In genomic region chr2:74009577-74009976, GRCh38 we compare ENCODE assay signal across 11 cellular contexts. TPM values are rescaled to one million over a fixed set of nuclear protein-coding genes. Genes with fewer than 3 reads are reported as not detected.
DNase-seq lines count a peak whose midpoint lies in the region; ATAC-seq, FAIRE-seq and TF ChIP-seq lines count a peak whose summit lies in the region.
"Had no signal": no experiment of that assay in that cellular context is flagged by ENCODE, and none has a peak within 500 bp of the region (broad histone marks: within the 10 kb centered on the region; RNA-seq: fewer than 3 reads in every experiment).

No MANE protein-coding gene starts in this region.

- no peak for TF ChIP-seq POLR2A in testis (IDR thresholded peaks at IDR 0.05)

- H3K4me3 Mint-ChIP-seq in activated T-cell treated with anti-CD3 and anti-CD28 coated beads, Interleukin-2, amount 50 U/mL, for 4 hours = no peak overlapping the region
- no peak overlapping the region for H3K4me3 Mint-ChIP-seq in astrocyte (ENCODE audit: unreplicated experiment)

- no peak overlapping the region for H3K9ac ChIP-seq in astrocyte (ENCODE audit: low read length)

- peak overlapping the region; percentile 61 for H3K4me2 ChIP-seq in astrocyte (ENCODE audit: low read length)

- peak; percentile 7 to 11 for DNase-seq in activated T-cell treated with anti-CD3 and anti-CD28 coated beads, Interleukin-2, amount 50 U/mL, for 48 hours
- DNase-seq in activated T-cell treated with anti-CD3 and anti-CD28 coated beads, Interleukin-2, amount 50 U/mL, for 4 hours = no peak
- DNase-seq in astrocyte (ENCODE audit: low read depth) = no peak
- no peak for DNase-seq in mucosa of descending colon
- DNase-seq in testis = peak; percentile 1
- no peak for DNase-seq in sciatic nerve (ENCODE audit: low spot score)
- no peak for DNase-seq in NCI-H1930 (lab: John Stamatoyannopoulos, UW)
- DNase-seq: NCI-H524 treated with DMSO at 0.1 percent for 48 hours had no signal

- no peaks in the 10 kb centered on the region for H3K36me3 ChIP-seq in astrocyte (ENCODE audit: insufficient read depth, low read length)
- no peaks in the 10 kb centered on the region for H3K36me3 ChIP-seq in mucosa of descending colon (ENCODE audit: low read depth)
- no peaks in the 10 kb centered on the region for H3K36me3 ChIP-seq in testis (ENCODE audit: low read depth, missing control alignments)

- peak overlapping the region; percentile 34 for H3K27ac Mint-ChIP-seq in astrocyte (ENCODE audit: unreplicated experiment)

- no peaks in the 10 kb centered on the region for H3K27me3 Mint-ChIP-seq in activated T-cell treated with anti-CD3 and anti-CD28 coated beads, Interleukin-2, amount 50 U/mL, for 4 hours (ENCODE audit: low read depth)
- no peaks in the 10 kb centered on the region for H3K27me3 Mint-ChIP-seq in astrocyte (ENCODE audit: low read depth, unreplicated experiment)

- H3K79me2 ChIP-seq in astrocyte (ENCODE audit: insufficient read depth, low read length) = peaks cover 51% of the 10 kb centered on the region

- peaks cover 21% of the 10 kb centered on the region for H3K4me1 Mint-ChIP-seq in activated T-cell treated with anti-CD3 and anti-CD28 coated beads, Interleukin-2, amount 50 U/mL, for 4 hours (ENCODE audit: low read depth)
- peaks cover 54% of the 10 kb centered on the region for H3K4me1 Mint-ChIP-seq in astrocyte (ENCODE audit: low read depth, unreplicated experiment)

- TF ChIP-seq CTCF in astrocyte (IDR thresholded peaks at IDR 0.05; ENCODE audit: insufficient read depth, low read depth, low read length) (no peak), mucosa of descending colon (IDR thresholded peaks at IDR 0.05) (no peak), testis (IDR thresholded peaks at IDR 0.05) (no peak)

- H3K27me3 ChIP-seq in astrocyte (ENCODE audit: insufficient read depth, low read length) (no peaks in the 10 kb centered on the region), testis (no peaks in the 10 kb centered on the region)
- H3K27me3 ChIP-seq: Peyer's patch had no signal

- no peak overlapping the region for H3K27ac ChIP-seq in astrocyte (ENCODE audit: low read depth, low read length)
- H3K27ac ChIP-seq in testis = no peak overlapping the region
- H3K27ac ChIP-seq: Peyer's patch had no signal

- no peak for FAIRE-seq in astrocyte (lab: Jason Lieb, UNC)
- FAIRE-seq: D721Med had no signal

- no peak overlapping the region for H2AFZ ChIP-seq in astrocyte (ENCODE audit: low read depth, low read length)

- H3K36me3 Mint-ChIP-seq in activated T-cell treated with anti-CD3 and anti-CD28 coated beads, Interleukin-2, amount 50 U/mL, for 4 hours (ENCODE audit: insufficient read depth) = peaks cover 16% of the 10 kb centered on the region
- H3K36me3 Mint-ChIP-seq in astrocyte (ENCODE audit: low read depth, unreplicated experiment) = peaks cover 24% of the 10 kb centered on the region

- H3K4me1 ChIP-seq in astrocyte (ENCODE audit: insufficient read depth, low read length) (peaks cover 13% of the 10 kb centered on the region), mucosa of descending colon (ENCODE audit: low read depth) (peaks cover 7% of the 10 kb centered on the region), testis (peaks cover 17% of the 10 kb centered on the region)

- intact Hi-C loops in mucosa of descending colon (cut with DNase I, micrococcal nuclease) = no loop called here
- intact Hi-C loops in testis (cut with DNase I; ENCODE audit: low total_unique reads) = no loop called here
- intact Hi-C loops in sciatic nerve (cut with DNase I) = no loop called here

- no peak overlapping the region for H3K4me3 ChIP-seq in astrocyte (ENCODE audit: insufficient read depth, low read depth, low read length)
- no peak overlapping the region for H3K4me3 ChIP-seq in mucosa of descending colon
- H3K4me3 ChIP-seq in testis = no peak overlapping the region
- H3K4me3 ChIP-seq: Peyer's patch had no signal

- H3K9me3 Mint-ChIP-seq in activated T-cell treated with anti-CD3 and anti-CD28 coated beads, Interleukin-2, amount 50 U/mL, for 4 hours = no peaks in the 10 kb centered on the region
- no peaks in the 10 kb centered on the region for H3K9me3 Mint-ChIP-seq in astrocyte (ENCODE audit: unreplicated experiment)

- H3K9me3 ChIP-seq in astrocyte (ENCODE audit: insufficient read depth, low read depth, low read length) (no peaks in the 10 kb centered on the region), mucosa of descending colon (no peaks in the 10 kb centered on the region), testis (no peaks in the 10 kb centered on the region)
- H3K9me3 ChIP-seq: Peyer's patch had no signal

- peaks cover 85% of the 10 kb centered on the region for H4K20me1 ChIP-seq in astrocyte (ENCODE audit: insufficient read depth, low read length)

- ATAC-seq in activated T-cell treated with anti-CD3 and anti-CD28 coated beads, Interleukin-2, amount 50 U/mL, for 4 hours = no peak
- ATAC-seq in mucosa of descending colon (peak; percentile 9), sciatic nerve (no peak), GM21381 (IDR thresholded peaks at IDR 0.05; ENCODE audit: unreplicated experiment) (no peak)

RNA-seq across cellular contexts. Expression of gene TET3, which starts 24.9 kb away (rescaled TPM):
- total RNA-seq in activated T-cell treated with anti-CD3 and anti-CD28 coated beads, Interleukin-2, amount 50 U/mL, for 4 hours = 10 to 100 TPM; 30.8 to 34.0 (median 31.7) TPM
- total RNA-seq in astrocyte (32.8 and 39.9 TPM in 2 replicates), mucosa of descending colon (10 to 100 TPM; 16.6 to 28.7 (median 21.9) TPM), testis (10 to 100 TPM in 1 of 2 donors, 1 to 10 TPM in 1; 9.7 to 12.2 TPM), sciatic nerve (12.1 TPM)
- polyA plus RNA-seq in testis (ENCODE audit: insufficient read depth, low read depth, low replicate concordance) = 4.3 TPM

Comparison
In these comparisons a context has a peak if more than half of its experiments do, and no peak if none do; other contexts are left out.
1. DNase-seq: peak in activated T-cell treated with anti-CD3 and anti-CD28 coated beads, Interleukin-2, amount 50 U/mL, for 48 hours (2 of 2) and testis (single experiment); none in activated T-cell treated with anti-CD3 and anti-CD28 coated beads, Interleukin-2, amount 50 U/mL, for 4 hours (single experiment), astrocyte (single experiment), mucosa of descending colon (0 of 3), sciatic nerve (single experiment) and NCI-H1930 (0 of 2).